1 cellular context compared by ENCODE assay signal in genomic region chr1:116889417-116889816, GRCh38.
TF ChIP-seq lines count a peak whose summit lies in the region.

No MANE protein-coding gene starts in this region.

TF ChIP-seq in K562, 482 proteins besides CTCF, POLR2A, EP300 and RAD21:
- TF ChIP-seq HLTF (IDR thresholded peaks at IDR 0.05) (no peak), GABPA (tag; conservative IDR thresholded peaks at IDR 0.05; ENCODE audit: low read depth) (no peak), PHF8 (IDR thresholded peaks at IDR 0.05; ENCODE audit: borderline replicate concordance, low read length) (no peak), IRF2 (CRISPR knock-in tag; IDR thresholded peaks at IDR 0.05) (no peak), DNMT1 (IDR thresholded peaks at IDR 0.05) (no peak), RERE (CRISPR knock-in tag; IDR thresholded peaks at IDR 0.05; ENCODE audit: borderline replicate concordance) (no peak), SOX6 (IDR thresholded peaks at IDR 0.05) (no peak)
